ENCODE assay signal across 8 cellular contexts in genomic region chr9:129028192-129028966, GRCh38. TPM values are rescaled to one million over a fixed set of nuclear protein-coding genes. Genes with fewer than 3 reads are reported as not detected.
DNase-seq lines count a peak whose midpoint lies in the region; ATAC-seq and TF ChIP-seq lines count a peak whose summit lies in the region.

Gene SH3GLB2, minus strand, starts transcription at chr9:129028331. Its CDS starts 177 bp downstream, at chr9:129028154.

- H3K9me2 ChIP-seq in OCI-LY7 (ENCODE audit: insufficient read depth, low read length): no peaks in the 10 kb centered on the region

- peak within 1 kb of the TSS; percentile 10 for H3K27ac ChIP-seq in OCI-LY7 (ENCODE audit: low read depth, low read length, poor library complexity, severe bottlenecking)

- H3K9ac ChIP-seq in mucosa of stomach (ENCODE audit: low read length): peak within 1 kb of the TSS; percentile 63

- H4K20me1 ChIP-seq in OCI-LY7 (ENCODE audit: insufficient read depth, low read length): no peaks in the 10 kb centered on the region

- no TSS peak for BruUV-seq in OCI-LY7 (replicated peaks; lab: Mats Ljungman, UMichigan)

- H3K9me3 ChIP-seq in OCI-LY7 (ENCODE audit: low read length) (no peaks in the 10 kb centered on the region), mucosa of stomach (ENCODE audit: control insufficient read depth, low read length) (no peaks in the 10 kb centered on the region)

- peak within 1 kb of the TSS; percentile 55 for H2AFZ ChIP-seq in OCI-LY7 (ENCODE audit: low read length)

- CTCF ChIA-PET in OCI-LY7 (lab: Charles Lee; ENCODE audit: unreplicated experiment): interaction anchor here (0.6 to 0.9 kb wide), 11 partner anchors 8 to 1360 kb away, joined by 3 to 8 read pairs (median 4); partner anchors contain the start of gene MIGA2

- no peaks in the 10 kb centered on the region for H3K27me3 ChIP-seq in mucosa of stomach (ENCODE audit: control insufficient read depth, insufficient read depth, low read length)

- peak; percentile 62 for ATAC-seq in GM21515 (IDR thresholded peaks at IDR 0.05; ENCODE audit: unreplicated experiment)

- DNase-seq in DMS 273 (lab: John Stamatoyannopoulos, UW; ENCODE audit: unreplicated experiment): peak; percentile 91
- peak; percentile 97 for DNase-seq in HuH-7.5 (ENCODE audit: low spot score)
- peak; percentile 89 for DNase-seq in OCI-LY7 (ENCODE audit: low spot score)
- peak; percentile 94 for DNase-seq in activated T-cell treated with anti-CD3 and anti-CD28 coated beads for 48 hours (ENCODE audit: low read depth)
- peak; percentile 32 for DNase-seq in epithelial cell of proximal tubule (ENCODE audit: low read depth)
- peak; percentile 98 for DNase-seq in stimulated activated CD8-positive, alpha-beta memory T cell treated with anti-CD3 and anti-CD28 coated beads, Interleukin-4, amount 100 ng/mL, for 48 hours

- intact Hi-C loops in OCI-LY7 (cut with micrococcal nuclease; ENCODE audit: unreplicated experiment): loop anchor here (1.0 kb wide), 1 partner anchor 146 kb away; the partner anchor contains the start of gene LRRC8A

- H3K79me2 ChIP-seq in OCI-LY7 (ENCODE audit: insufficient read depth, low read depth, low read length): peaks cover 8% of the 10 kb centered on the region; the same call in 1 of the 2 replicates

- H3K4me3 ChIP-seq in OCI-LY7 (ENCODE audit: low read depth, low read length, poor library complexity, severe bottlenecking) (peak within 1 kb of the TSS; percentile 74), epithelial cell of proximal tubule (ENCODE audit: low read depth, low read length) (peak within 1 kb of the TSS; percentile 95), mucosa of stomach (ENCODE audit: low read length) (peak within 1 kb of the TSS; percentile 32)

- TF ChIP-seq CTCF in OCI-LY7 (conservative IDR thresholded peaks at IDR 0.05; ENCODE audit: low read length) (peak; percentile 84), epithelial cell of proximal tubule (conservative IDR thresholded peaks at IDR 0.05; ENCODE audit: low read depth, low read length) (peak; percentile 73)

- POLR2A ChIA-PET in OCI-LY7 (lab: Charles Lee): interaction anchor here (0.6 to 0.9 kb wide), 5 partner anchors 13 to 597 kb away, joined by 3 to 4 read pairs (median 3); partner anchors contain the start of genes DOLPP1 and NTMT1

- H3K4me2 ChIP-seq in OCI-LY7 (ENCODE audit: low read length): peak within 1 kb of the TSS; percentile 87

- H3K36me3 ChIP-seq in OCI-LY7 (ENCODE audit: insufficient read depth, low read length): no peaks in the 10 kb centered on the region
- no peaks in the 10 kb centered on the region for H3K36me3 ChIP-seq in mucosa of stomach (ENCODE audit: control insufficient read depth, insufficient read depth, low read length)

- H3K4me1 ChIP-seq in OCI-LY7 (ENCODE audit: insufficient read depth, low read length, poor library complexity, severe bottlenecking) (peaks cover 24% of the 10 kb centered on the region), mucosa of stomach (ENCODE audit: control insufficient read depth, insufficient read depth, low read length) (peaks cover 24% of the 10 kb centered on the region)

RNA-seq across cellular contexts. Expression of gene SH3GLB2, which starts in this region (rescaled TPM):
- 58.4 and 73.6 TPM in 2 replicates for total RNA-seq in OCI-LY7 (2014; rRNA removed; shearing (Covaris generic))
- total RNA-seq in OCI-LY7 (2022): 92.6 and 95.8 TPM in 2 replicates
- 90.1 and 97.5 TPM in 2 replicates for total RNA-seq in epithelial cell of proximal tubule

Comparison
In these comparisons a context has a peak if more than half of its experiments do, and no peak if none do; other contexts are left out.
1. Peak in every context shown above with its lines: DNase-seq, ATAC-seq, H3K4me3 ChIP-seq and H3K27ac ChIP-seq.
2. DNase-seq: peak in every context shown above with its lines; median percentile 98 in stimulated activated CD8-positive, alpha-beta memory T cell treated with anti-CD3 and anti-CD28 coated beads, Interleukin-4, amount 100 ng/mL, for 48 hours; 97 in HuH-7.5; 94 in activated T-cell treated with anti-CD3 and anti-CD28 coated beads for 48 hours; 91 in DMS 273; 89 in OCI-LY7; 32 in epithelial cell of proximal tubule.
3. H3K4me3 ChIP-seq: peak in every context shown above with its lines; median percentile 95 in epithelial cell of proximal tubule; 74 in OCI-LY7; 32 in mucosa of stomach.